8 cellular contexts compared by ENCODE assay signal in the genomic region with DNA sequence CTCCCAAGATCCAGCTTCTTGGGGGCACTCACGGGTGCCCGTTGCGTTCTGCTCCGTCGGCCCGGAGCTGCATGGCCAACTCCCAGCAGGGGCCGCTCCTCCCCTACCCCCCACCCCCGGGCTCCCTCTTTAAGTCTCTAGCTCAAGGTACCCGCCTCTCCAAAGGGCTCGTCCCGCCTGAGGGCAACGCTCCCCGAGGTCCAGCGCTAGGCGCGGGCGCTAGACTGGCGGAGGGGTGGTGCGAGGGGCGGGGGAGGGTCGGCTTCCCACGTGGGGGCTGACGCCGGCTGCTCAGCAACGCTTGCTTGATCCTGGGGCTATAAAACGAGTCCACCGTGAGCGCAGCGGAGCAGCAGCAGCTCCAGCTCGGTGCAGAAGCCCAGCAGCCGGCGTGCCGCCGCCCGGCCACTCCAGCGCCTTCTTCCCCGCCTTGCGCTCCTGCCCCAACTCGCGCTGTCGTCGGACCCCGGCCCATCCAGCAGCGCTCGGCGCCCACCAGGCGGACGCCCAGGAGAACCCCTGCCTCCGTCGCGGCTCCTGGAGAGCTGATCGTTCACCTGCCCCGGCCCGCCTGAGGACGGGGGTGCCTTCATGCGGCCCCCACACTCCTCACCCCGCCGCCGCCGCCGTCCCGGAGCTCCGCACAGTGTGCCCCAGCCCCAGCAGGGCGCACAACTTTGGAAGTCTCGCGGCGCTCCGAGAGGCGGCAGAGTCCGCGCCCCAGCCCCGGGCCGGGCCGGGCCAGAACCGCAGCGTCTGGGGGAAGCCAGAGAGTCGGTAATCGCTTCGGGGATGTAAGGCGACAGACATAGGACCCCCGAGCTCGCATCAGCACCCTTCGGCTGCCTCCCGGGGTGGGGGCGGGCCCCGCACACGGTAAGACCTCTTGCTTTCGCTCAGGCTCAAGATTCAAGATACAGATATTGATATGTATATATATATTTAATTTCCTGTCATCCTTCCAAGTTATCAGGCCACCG. TPM values are rescaled to one million over a fixed set of nuclear protein-coding genes. Genes with fewer than 3 reads are reported as not detected.
DNase-seq lines count a peak whose midpoint lies in the region; ATAC-seq lines count a peak whose summit lies in the region.

Gene ADRA2A (plus strand): TSS at position 348 of the 980 bp plus-strand sequence. CDS start 968 bp downstream, outside the sequence.

- H3K4me1 Mint-ChIP-seq in stimulated activated naive B cell treated with anti-CD40 and anti-IgM and Interleukin-4, amounts not matched to agents 10 μg/mL and 1 μg/mL and 100 μg/mL, for 72 hours, result peaks cover 10 to 33% of the 10 kb centered on the region in 2 donors

- peaks cover 5 to 6% of the 10 kb centered on the region in 2 donors for H3K9me3 Mint-ChIP-seq in stimulated activated naive B cell treated with anti-CD40 and anti-IgM and Interleukin-4, amounts not matched to agents 10 μg/mL and 1 μg/mL and 100 μg/mL, for 72 hours

- peak within 1 kb of the TSS; percentile 80 to 82 for H3K4me3 Mint-ChIP-seq in stimulated activated naive B cell treated with anti-CD40 and anti-IgM and Interleukin-4, amounts not matched to agents 10 μg/mL and 1 μg/mL and 100 μg/mL, for 72 hours

- H3K36me3 Mint-ChIP-seq in stimulated activated naive B cell treated with anti-CD40 and anti-IgM and Interleukin-4, amounts not matched to agents 10 μg/mL and 1 μg/mL and 100 μg/mL, for 72 hours, result peaks cover 8 to 9% of the 10 kb centered on the region in 2 donors

- H3K27me3 Mint-ChIP-seq in stimulated activated naive B cell treated with anti-CD40 and anti-IgM and Interleukin-4, amounts not matched to agents 10 μg/mL and 1 μg/mL and 100 μg/mL, for 72 hours, result peaks cover 66 to 86% of the 10 kb centered on the region in 2 donors

- ATAC-seq in stimulated activated naive B cell treated with anti-CD40 and anti-IgM and Interleukin-4, amounts not matched to agents 10 μg/mL and 1 μg/mL and 100 μg/mL, for 72 hours (replicated peaks), result peak; percentile 54 to 66

- DNase-seq in NCI-H1436 (lab: John Stamatoyannopoulos, UW), result peak; percentile 66
- no peak for DNase-seq in NCI-H1436 treated with DMSO at 0.1 percent for 48 hours (lab: John Stamatoyannopoulos, UW)
- DNase-seq in HS-5 (ENCODE audit: low read depth), result peak; percentile 23
- peak; percentile 86 for DNase-seq in SK-N-DZ (ENCODE audit: low spot score)
- DNase-seq in cerebellum (ENCODE audit: low spot score), result peak; percentile 53
- peak; percentile 92 for DNase-seq in left kidney (ENCODE audit: low read depth, low spot score)
- peak; percentile 21 for DNase-seq in stimulated activated naive B cell treated with anti-CD40 and anti-IgM and Interleukin-4, amounts not matched to agents 10 μg/mL and 1 μg/mL and 100 μg/mL, for 72 hours
- DNase-seq in stimulated activated naive CD4-positive, alpha-beta T cell treated with Interleukin-2 at 50 U/mL for 16 hours (lab: John Stamatoyannopoulos, UW), result no peak

- H3K27ac Mint-ChIP-seq in stimulated activated naive B cell treated with anti-CD40 and anti-IgM and Interleukin-4, amounts not matched to agents 10 μg/mL and 1 μg/mL and 100 μg/mL, for 72 hours, result no peak within 1 kb of the TSS

RNA-seq across cellular contexts. Expression of gene ADRA2A, which starts in this region (rescaled TPM):
- polyA plus RNA-seq in SK-N-DZ (2014; cell fraction: cytosol; rRNA removed), result 8.5 and 8.9 TPM in 2 replicates
- polyA plus RNA-seq in SK-N-DZ (2014; cell fraction: nucleus; rRNA removed), result 5.5 and 8.7 TPM in 2 replicates
- total RNA-seq in cerebellum, result 8.5 TPM

Comparison
In these comparisons a context has a peak if more than half of its experiments do, and no peak if none do; other contexts are left out.
1. DNase-seq: peak in NCI-H1436 (single experiment), HS-5 (single experiment), SK-N-DZ (single experiment), cerebellum (single experiment), left kidney (single experiment) and stimulated activated naive B cell treated with anti-CD40 and anti-IgM and Interleukin-4, amounts not matched to agents 10 μg/mL and 1 μg/mL and 100 μg/mL, for 72 hours (single experiment); none in NCI-H1436 treated with DMSO at 0.1 percent for 48 hours (single experiment) and stimulated activated naive CD4-positive, alpha-beta T cell treated with Interleukin-2 at 50 U/mL for 16 hours (single experiment).